ENCODE assay signal across 25 cellular contexts in genomic region chr15:39400821-39401550, GRCh38.
DNase-seq lines count a peak whose midpoint lies in the region; ATAC-seq and TF ChIP-seq lines count a peak whose summit lies in the region.
"Had no signal": no experiment of that assay in that cellular context is flagged by ENCODE, and none has a peak within 500 bp of the region (broad histone marks: within the 10 kb centered on the region; RNA-seq: fewer than 3 reads in every experiment).

No MANE protein-coding gene starts in this region.

- H2BK12ac ChIP-seq in mesenchymal stem cell (ENCODE audit: low read length in 2 of 2): no peak overlapping the region

- H3K9me3 ChIP-seq in IMR-90 (ENCODE audit: control insufficient read depth, insufficient read depth, low read length) (no peaks in the 10 kb centered on the region), mesenchymal stem cell (ENCODE audit: control insufficient read depth, low read length) (no peaks in the 10 kb centered on the region), right lobe of liver (no peaks in the 10 kb centered on the region)
- H3K9me3 ChIP-seq: heart right ventricle had no signal

- H2AFZ ChIP-seq in IMR-90 (replicated peaks; ENCODE audit: low read length, poor library complexity) (no peak overlapping the region), mesenchymal stem cell (ENCODE audit: low read depth, low read length) (no peak overlapping the region)

- no peaks in the 10 kb centered on the region for H3K27me3 Mint-ChIP-seq in chondrocyte (ENCODE audit: low read depth)
- H3K27me3 Mint-ChIP-seq: activated CD4-positive, alpha-beta memory T cell treated with anti-CD3 and anti-CD28 coated beads for 36 hours had no signal

- TF ChIP-seq POLR2A in IMR-90 (IDR thresholded peaks at IDR 0.05; ENCODE audit: low read depth, low read length) (no peak), right lobe of liver (IDR thresholded peaks at IDR 0.05) (no peak)

- H3K27me3 ChIP-seq in IMR-90 (ENCODE audit: control insufficient read depth, insufficient read depth, low read length): no peaks in the 10 kb centered on the region
- H3K27me3 ChIP-seq in mesenchymal stem cell (ENCODE audit: control insufficient read depth in 1 of 2, insufficient read depth in 1 of 2, low read length in 2 of 2): no peaks in the 10 kb centered on the region
- H3K27me3 ChIP-seq in right lobe of liver: no peaks in the 10 kb centered on the region
- H3K27me3 ChIP-seq: foreskin keratinocyte, heart right ventricle, SJCRH30 had no signal

- H4K20me1 ChIP-seq in IMR-90 (ENCODE audit: insufficient read depth, low read length): no peaks in the 10 kb centered on the region

- no peak overlapping the region for H2BK120ac ChIP-seq in IMR-90 (ENCODE audit: low read depth, low read length)
- no peak overlapping the region for H2BK120ac ChIP-seq in mesenchymal stem cell (ENCODE audit: low read depth, low read length)

- H3K23ac ChIP-seq in IMR-90 (ENCODE audit: low read depth, low read length) (no peak overlapping the region), mesenchymal stem cell (ENCODE audit: low read length in 2 of 2) (no peak overlapping the region)

- peak overlapping the region; percentile 31; the same call in 1 of the 2 replicates for H3K18ac ChIP-seq in IMR-90 (ENCODE audit: low read depth, low read length)
- H3K18ac ChIP-seq in mesenchymal stem cell (ENCODE audit: low read depth in 1 of 2, low read length in 2 of 2): no peak overlapping the region

- no CpG with 5 or more reads among the region's 7 CpGs for WGBS in IMR-90 (ENCODE audit: extremely low coverage in 2 of 2, insufficient read length in 1 of 2), 2 experiments
- WGBS in mesenchymal stem cell: 96% methylated on average over 3 of the region's 7 CpGs
- 78% methylated on average over 7 of the region's 7 CpGs for WGBS in right lobe of liver (ENCODE audit: insufficient coverage, low coverage, low lambda C conversion rate, missing lambda C conversion rate)

- H3K27ac Mint-ChIP-seq in chondrocyte (ENCODE audit: unreplicated experiment): peak overlapping the region; percentile 67
- H3K27ac Mint-ChIP-seq: activated CD4-positive, alpha-beta memory T cell treated with anti-CD3 and anti-CD28 coated beads for 36 hours; activated naive CD8-positive, alpha-beta T cell treated with anti-CD3 and anti-CD28 coated beads for 36 hours; activated T-helper 2 cell treated with anti-CD3 and anti-CD28 coated beads, Interferon-gamma antibody, Interleukin-2, Interleukin-4, amounts not matched to agents 10 μg/mL and 5 μg/mL and 100 μg/mL, durations not matched to agents 14 hours and 24 hours and 36 hours; B cell; progenitor cell of endocrine pancreas had no signal

- no peak for TF ChIP-seq CTCF in AG10803 (conservative IDR thresholded peaks at IDR 0.05; ENCODE audit: low read length)
- TF ChIP-seq CTCF in IMR-90 (conservative IDR thresholded peaks at IDR 0.05; ENCODE audit: low read depth, low read length): no peak
- no peak for TF ChIP-seq CTCF in chondrocyte (IDR thresholded peaks at IDR 0.05)
- TF ChIP-seq CTCF in right lobe of liver (IDR thresholded peaks at IDR 0.05): no peak

- no peak overlapping the region for H3K4me3 ChIP-seq in AG10803 (ENCODE audit: low read length)
- H3K4me3 ChIP-seq in IMR-90 (ENCODE audit: insufficient read depth, low read depth, low read length): no peak overlapping the region
- no peak overlapping the region for H3K4me3 ChIP-seq in mesenchymal stem cell (ENCODE audit: insufficient read depth in 1 of 2, low read depth in 1 of 2, low read length in 2 of 2)
- H3K4me3 ChIP-seq in right lobe of liver: no peak overlapping the region
- H3K4me3 ChIP-seq: heart right ventricle, SJCRH30 had no signal

- CTCF ChIA-PET in IMR-90 (lab: Yijun Ruan, JAX): no interaction called here

- no peak overlapping the region for H3K9ac ChIP-seq in IMR-90 (ENCODE audit: low read depth, low read length)
- no peak overlapping the region for H3K9ac ChIP-seq in mesenchymal stem cell (ENCODE audit: low read length)

- H3K4me2 ChIP-seq in IMR-90 (ENCODE audit: low read depth, low read length) (no peak overlapping the region), mesenchymal stem cell (ENCODE audit: low read length, poor library complexity, severe bottlenecking) (no peak overlapping the region)

- no peak overlapping the region for H4K91ac ChIP-seq in IMR-90 (ENCODE audit: insufficient read depth, low read depth, low read length)
- H4K91ac ChIP-seq in mesenchymal stem cell (ENCODE audit: low read length): no peak overlapping the region

- H3K56ac ChIP-seq in IMR-90 (ENCODE audit: extremely low read depth, insufficient read depth, low read length): no peak overlapping the region

- H4K8ac ChIP-seq in IMR-90 (ENCODE audit: low read depth in 2 of 2, low read length in 2 of 2) (no peak overlapping the region), mesenchymal stem cell (ENCODE audit: low read length) (no peak overlapping the region)

- no peaks in the 10 kb centered on the region for H3K9me3 Mint-ChIP-seq in chondrocyte (ENCODE audit: low read depth)
- H3K9me3 Mint-ChIP-seq: activated CD4-positive, alpha-beta memory T cell treated with anti-CD3 and anti-CD28 coated beads for 36 hours; activated naive CD8-positive, alpha-beta T cell treated with anti-CD3 and anti-CD28 coated beads for 36 hours; activated T-helper 2 cell treated with anti-CD3 and anti-CD28 coated beads, Interferon-gamma antibody, Interleukin-2, Interleukin-4, amounts not matched to agents 10 μg/mL and 5 μg/mL and 100 μg/mL, durations not matched to agents 14 hours and 24 hours and 36 hours; CD8-positive, alpha-beta memory T cell had no signal

- no peaks in the 10 kb centered on the region for H3K36me3 Mint-ChIP-seq in chondrocyte (ENCODE audit: low read depth)
- H3K36me3 Mint-ChIP-seq: activated CD4-positive, alpha-beta memory T cell treated with anti-CD3 and anti-CD28 coated beads for 36 hours; activated naive CD8-positive, alpha-beta T cell treated with anti-CD3 and anti-CD28 coated beads for 36 hours; CD8-positive, alpha-beta memory T cell had no signal

- H3K4ac ChIP-seq in IMR-90 (ENCODE audit: low read depth, low read length) (0 out of 2 replicates have a peak overlapping the region, but pooled peaks have one; percentile 2), mesenchymal stem cell (ENCODE audit: low read depth in 1 of 2, low read length in 2 of 2) (no peak overlapping the region)

- H3K14ac ChIP-seq in IMR-90 (replicated peaks; ENCODE audit: low read depth, low read length): no peak overlapping the region
- no peak overlapping the region for H3K14ac ChIP-seq in mesenchymal stem cell (ENCODE audit: low read length in 2 of 2)

- peaks cover 11% of the 10 kb centered on the region for H3K9me1 ChIP-seq in IMR-90 (ENCODE audit: insufficient read depth, low read length)

- H4K5ac ChIP-seq in IMR-90 (ENCODE audit: low read depth, low read length): no peak overlapping the region

- H2AK5ac ChIP-seq in IMR-90 (ENCODE audit: low read depth, low read length) (no peak overlapping the region), mesenchymal stem cell (ENCODE audit: low read length, severe bottlenecking) (no peak overlapping the region)

- H2AK9ac ChIP-seq in IMR-90 (replicated peaks; ENCODE audit: low read depth, low read length, poor library complexity): no peak overlapping the region

- peaks cover 7% of the 10 kb centered on the region for H3K4me1 ChIP-seq in IMR-90 (ENCODE audit: control insufficient read depth, insufficient read depth, low read length)
- peaks cover 5% of the 10 kb centered on the region for H3K4me1 ChIP-seq in mesenchymal stem cell (ENCODE audit: control insufficient read depth, insufficient read depth, low read depth, low read length)
- H3K4me1 ChIP-seq in right lobe of liver: no peaks in the 10 kb centered on the region

- TF ChIP-seq RAD21 in IMR-90 (IDR thresholded peaks at IDR 0.05; ENCODE audit: low read length): no peak

- H2BK15ac ChIP-seq in IMR-90 (ENCODE audit: low read depth, low read length) (no peak overlapping the region), mesenchymal stem cell (ENCODE audit: low read depth, poor library complexity, severe bottlenecking) (no peak overlapping the region)

- H2BK5ac ChIP-seq in IMR-90 (ENCODE audit: low read depth, low read length, poor library complexity, severe bottlenecking) (no peak overlapping the region), mesenchymal stem cell (ENCODE audit: low read depth, low read length, poor library complexity, severe bottlenecking) (no peak overlapping the region)

- DNase-seq in AG10803 (ENCODE audit: low read depth): peak; percentile 60
- DNase-seq in IMR-90: peak; percentile 74
- DNase-seq in chondrocyte (ENCODE audit: low spot score): no peak
- DNase-seq in mesenchymal stem cell: peak; percentile 33
- no peak for DNase-seq in right lobe of liver
- DNase-seq in activated CD8-positive, alpha-beta memory T cell treated with anti-CD3 and anti-CD28 coated beads for 24 hours: no peak
- DNase-seq in stimulated activated CD4-positive, alpha-beta T cell treated with anti-CD3 and anti-CD28 coated beads, Interleukin-4, amount 100 ng/mL, for 24 hours: no peak
- DNase-seq: activated CD4-positive, alpha-beta memory T cell treated with anti-CD3 and anti-CD28 coated beads for 36 hours; activated naive CD8-positive, alpha-beta T cell treated with anti-CD3 and anti-CD28 coated beads for 36 hours; CD8-positive, alpha-beta memory T cell; foreskin keratinocyte; GDM1; H7; heart right ventricle; NCI-H1417; NCI-H2029 treated with DMSO at 0.1 percent for 48 hours; NCI-H345; SJCRH30; stimulated activated naive CD8-positive, alpha-beta T cell treated with anti-CD3 and anti-CD28 coated beads, Interleukin-15, Interleukin-2, amounts not matched to agents 100 U/mL and 50 U/mL, for 24 hours; T-helper 1 cell had no signal

- dilution Hi-C loops in IMR-90 (cut with HindIII; ENCODE audit: low sequenced_read_pairs, unreplicated experiment): no loop called here

- H3K36me3 ChIP-seq in IMR-90 (ENCODE audit: control insufficient read depth, insufficient read depth, low read length) (no peaks in the 10 kb centered on the region), mesenchymal stem cell (ENCODE audit: control insufficient read depth in 1 of 2, insufficient read depth in 2 of 2, low read depth in 1 of 2, low read length in 2 of 2) (no peaks in the 10 kb centered on the region), right lobe of liver (no peaks in the 10 kb centered on the region)
- H3K36me3 ChIP-seq: heart right ventricle, SJCRH30 had no signal

- intact Hi-C loops in IMR-90 (cut with micrococcal nuclease) (loop anchor here (5.0 kb wide), 1 partner anchor 219 kb away; no protein-coding TSS in a partner anchor), right lobe of liver (cut with DNase I) (no loop called here)

- BruUV-seq in IMR-90 (replicated peaks; lab: Mats Ljungman, UMichigan): no TSS peak

- peaks cover 30% of the 10 kb centered on the region for H3K4me1 Mint-ChIP-seq in chondrocyte (ENCODE audit: low read depth)
- H3K4me1 Mint-ChIP-seq: activated naive CD8-positive, alpha-beta T cell treated with anti-CD3 and anti-CD28 coated beads for 36 hours; B cell; CD8-positive, alpha-beta memory T cell had no signal

- no peak overlapping the region for H3K27ac ChIP-seq in IMR-90 (ENCODE audit: insufficient read depth, low read length)
- no peak overlapping the region for H3K27ac ChIP-seq in mesenchymal stem cell (ENCODE audit: low read length, poor library complexity, severe bottlenecking)
- H3K27ac ChIP-seq in right lobe of liver: no peak overlapping the region
- H3K27ac ChIP-seq: epithelial cell of prostate, foreskin keratinocyte, heart right ventricle, SJCRH30 had no signal

- POLR2A ChIA-PET in IMR-90 (lab: Charles Lee; ENCODE audit: unreplicated experiment): interaction anchor here (0.5 kb wide), 1 partner anchor 567 kb away, joined by 4 read pairs; no protein-coding TSS in a partner anchor

- ATAC-seq in IMR-90 (ENCODE audit: low read depth) (no peak), right lobe of liver (no peak), GM18861 (IDR thresholded peaks at IDR 0.05; ENCODE audit: unreplicated experiment) (no peak)
- ATAC-seq: foreskin keratinocyte; heart right ventricle; stimulated activated naive CD8-positive, alpha-beta T cell treated with anti-CD3 and anti-CD28 coated beads, Interleukin-15, Interleukin-2, amounts not matched to agents 100 U/mL and 50 U/mL, for 24 hours had no signal

- H3K79me1 ChIP-seq in IMR-90 (ENCODE audit: low read depth in 1 of 2, low read length in 2 of 2): no peaks in the 10 kb centered on the region
- H3K79me1 ChIP-seq in mesenchymal stem cell (replicated peaks; ENCODE audit: low read length, poor library complexity, severe bottlenecking): no peaks in the 10 kb centered on the region

- H3K4me3 Mint-ChIP-seq in chondrocyte (ENCODE audit: unreplicated experiment): no peak overlapping the region
- H3K4me3 Mint-ChIP-seq: activated CD4-positive, alpha-beta memory T cell treated with anti-CD3 and anti-CD28 coated beads for 36 hours; activated naive CD8-positive, alpha-beta T cell treated with anti-CD3 and anti-CD28 coated beads for 36 hours; B cell; CD8-positive, alpha-beta memory T cell had no signal

- in situ Hi-C loops in IMR-90 (cut with MboI; ENCODE audit: low sequenced_read_pairs): no loop called here

- no peak overlapping the region for H2BK20ac ChIP-seq in IMR-90 (ENCODE audit: low read depth, low read length)

Comparison
In these comparisons a context has a peak if more than half of its experiments do, and no peak if none do; other contexts are left out.
1. DNase-seq: peak in AG10803 (single experiment), IMR-90 (single experiment) and mesenchymal stem cell (single experiment); none in chondrocyte (single experiment), right lobe of liver (0 of 3), activated CD8-positive, alpha-beta memory T cell treated with anti-CD3 and anti-CD28 coated beads for 24 hours (single experiment) and stimulated activated CD4-positive, alpha-beta T cell treated with anti-CD3 and anti-CD28 coated beads, Interleukin-4, amount 100 ng/mL, for 24 hours (single experiment).